Comparison of ENCODE assay signal across 1 cellular context in the genomic region with DNA sequence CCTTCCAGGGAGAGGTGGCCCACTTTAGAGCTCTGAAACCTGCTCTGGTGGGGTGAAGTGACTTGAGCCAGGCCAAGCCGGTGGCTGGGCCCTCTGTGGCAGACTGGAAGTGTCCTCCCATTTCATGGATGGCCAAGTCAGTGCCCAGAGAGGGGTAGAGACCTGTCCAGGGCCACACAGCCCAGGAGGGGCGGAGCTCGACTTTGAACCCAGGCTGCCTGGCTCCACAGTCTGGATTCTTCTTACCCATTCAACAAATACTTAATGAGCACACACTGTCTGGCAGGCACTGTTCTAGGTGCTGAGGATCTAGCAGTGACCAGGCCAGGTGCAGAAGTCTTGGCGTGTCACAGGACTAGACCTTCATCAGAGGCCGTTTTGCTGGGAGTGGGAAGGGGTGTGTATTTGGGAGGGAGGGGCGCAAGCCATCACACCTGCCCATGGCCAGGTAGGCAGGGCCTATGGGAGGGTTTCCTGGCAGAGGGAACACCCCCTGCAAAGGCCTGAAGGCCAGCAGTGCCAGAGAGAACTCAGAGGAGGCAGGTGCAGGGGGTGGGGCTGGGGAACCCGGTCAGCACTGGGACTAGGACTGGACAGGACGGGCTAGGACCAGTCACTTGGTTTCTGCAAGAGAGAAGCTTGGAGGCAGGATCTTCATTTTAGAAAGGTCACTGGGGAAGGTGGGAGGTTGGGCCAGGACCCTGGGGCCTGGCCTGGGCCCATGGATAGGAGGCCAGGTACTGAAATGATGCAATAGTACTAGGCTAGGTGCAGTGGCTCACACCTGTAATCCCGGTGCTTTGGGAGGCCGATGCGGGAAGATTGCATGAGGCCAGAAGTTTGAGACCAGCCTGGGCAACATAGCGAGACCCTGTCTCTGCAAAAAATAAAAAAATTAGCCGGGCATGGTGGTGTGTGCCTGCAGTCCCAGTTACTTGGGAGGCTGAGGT.
TF ChIP-seq lines count a peak whose summit lies in the region.

No MANE protein-coding gene starts in this region.

TF ChIP-seq in H1, 55 proteins besides CTCF, POLR2A, EP300 and RAD21:
- TF ChIP-seq SUZ12 (IDR thresholded peaks at IDR 0.05; ENCODE audit: low read length) (no peak), CEBPB (IDR thresholded peaks at IDR 0.05; ENCODE audit: low read depth, low read length) (peak; percentile 54; the same call in 1 of the 2 replicates)
